1 cellular context compared by ENCODE assay signal in genomic region chr9:108543251-108543768, GRCh38.
TF ChIP-seq lines count a peak whose summit lies in the region.

No MANE protein-coding gene starts in this region.

TF ChIP-seq in GM23338, 12 proteins besides CTCF, POLR2A, EP300 and RAD21 (continued from another document):
- TF ChIP-seq ZNF462 (CRISPR knock-in tag; IDR thresholded peaks at IDR 0.05) = no peak
- no peak for TF ChIP-seq REST (IDR thresholded peaks at IDR 0.05; ENCODE audit: unreplicated experiment)
- no peak for TF ChIP-seq ETS1 (IDR thresholded peaks at IDR 0.05)
- TF ChIP-seq ZNF114 (CRISPR knock-in tag; IDR thresholded peaks at IDR 0.05) = no peak
- TF ChIP-seq NANOG (IDR thresholded peaks at IDR 0.05; ENCODE audit: borderline replicate concordance) = no peak
- TF ChIP-seq STAT1 (IDR thresholded peaks at IDR 0.05; ENCODE audit: unreplicated experiment) = no peak
- TF ChIP-seq POLR2AphosphoS5 (IDR thresholded peaks at IDR 0.05; ENCODE audit: low read depth) = no peak
- TF ChIP-seq EZH2phosphoT487 (IDR thresholded peaks at IDR 0.05; ENCODE audit: unreplicated experiment) = no peak
- no peak for TF ChIP-seq JUNB (IDR thresholded peaks at IDR 0.05; ENCODE audit: unreplicated experiment)
